ENCODE assay signal across 9 cellular contexts in genomic region chr13:42380420-42381164, GRCh38.
DNase-seq lines count a peak whose midpoint lies in the region; ATAC-seq and TF ChIP-seq lines count a peak whose summit lies in the region.
"Had no signal": no experiment of that assay in that cellular context is flagged by ENCODE, and none has a peak within 500 bp of the region (broad histone marks: within the 10 kb centered on the region; RNA-seq: fewer than 3 reads in every experiment).

No MANE protein-coding gene starts in this region.

- no peak overlapping the region for H3K4me3 Mint-ChIP-seq in stimulated activated effector memory CD8-positive, alpha-beta T cell treated with anti-CD3 and anti-CD28 coated beads, Interleukin-12 subunit alpha, Interleukin-12 subunit beta, amount 100 ng/mL, for 72 hours

- peak; percentile 37 for ATAC-seq in GM19328 (IDR thresholded peaks at IDR 0.05; ENCODE audit: unreplicated experiment)
- ATAC-seq in HG03045 (IDR thresholded peaks at IDR 0.05; ENCODE audit: unreplicated experiment), result peak; percentile 42
- no peak for ATAC-seq in stimulated activated effector memory CD8-positive, alpha-beta T cell treated with anti-CD3 and anti-CD28 coated beads, Interleukin-12 subunit alpha, Interleukin-12 subunit beta, amount 100 ng/mL, for 72 hours

- peaks cover 4% of the 10 kb centered on the region for H3K9me3 Mint-ChIP-seq in stimulated activated effector memory CD8-positive, alpha-beta T cell treated with anti-CD3 and anti-CD28 coated beads, Interleukin-12 subunit alpha, Interleukin-12 subunit beta, amount 100 ng/mL, for 72 hours

- no peak for TF ChIP-seq CTCF in GM12864 (IDR thresholded peaks at IDR 0.05; ENCODE audit: low read depth, low read length, missing control alignments)

- peak overlapping the region; percentile 8; the same call in 1 of the 2 replicates for H3K4me3 ChIP-seq in GM12864 (ENCODE audit: low read depth, low read length)

- H3K36me3 Mint-ChIP-seq in stimulated activated effector memory CD8-positive, alpha-beta T cell treated with anti-CD3 and anti-CD28 coated beads, Interleukin-12 subunit alpha, Interleukin-12 subunit beta, amount 100 ng/mL, for 72 hours, result peaks cover 7% of the 10 kb centered on the region

- H3K4me1 Mint-ChIP-seq in stimulated activated effector memory CD8-positive, alpha-beta T cell treated with anti-CD3 and anti-CD28 coated beads, Interleukin-12 subunit alpha, Interleukin-12 subunit beta, amount 100 ng/mL, for 72 hours, result peaks cover 34% of the 10 kb centered on the region

- H3K27ac Mint-ChIP-seq in stimulated activated effector memory CD8-positive, alpha-beta T cell treated with anti-CD3 and anti-CD28 coated beads, Interleukin-12 subunit alpha, Interleukin-12 subunit beta, amount 100 ng/mL, for 72 hours, result no peak overlapping the region

- DNase-seq in GM12864 (ENCODE audit: low read depth) (peak; percentile 82), RPMI8226 (peak; percentile 48), DMS79 (lab: John Stamatoyannopoulos, UW) (no peak), NCI-H187 (lab: John Stamatoyannopoulos, UW) (no peak), globus pallidus (ENCODE audit: low spot score) (no peak)
- no peak for DNase-seq in stimulated activated effector memory CD8-positive, alpha-beta T cell treated with anti-CD3 and anti-CD28 coated beads, Interleukin-12 subunit alpha, Interleukin-12 subunit beta, amount 100 ng/mL, for 72 hours (ENCODE audit: low spot score in 2 of 2)
- DNase-seq: activated naive CD4-positive, alpha-beta T cell treated with Interleukin-2 at 50 U/mL for 16 hours had no signal

Comparison
In these comparisons a context has a peak if more than half of its experiments do, and no peak if none do; other contexts are left out.
1. DNase-seq: peak in GM12864 (single experiment) and RPMI8226 (single experiment); none in stimulated activated effector memory CD8-positive, alpha-beta T cell treated with anti-CD3 and anti-CD28 coated beads, Interleukin-12 subunit alpha, Interleukin-12 subunit beta, amount 100 ng/mL, for 72 hours (0 of 2), DMS79 (single experiment), NCI-H187 (0 of 2) and globus pallidus (single experiment).